15 cellular contexts compared by ENCODE assay signal in genomic region chr2:3267869-3268704, GRCh38.
A peak's percentile ranks its signal among the peaks of the same experiment; 100 is the strongest.
DNase-seq lines count a peak whose midpoint lies in the region; ATAC-seq and TF ChIP-seq lines count a peak whose summit lies in the region.
"Had no signal": no experiment of that assay in that cellular context is flagged by ENCODE, and none has a peak within 500 bp of the region (broad histone marks: within the 10 kb centered on the region; RNA-seq: fewer than 3 reads in every experiment).

No MANE protein-coding gene starts in this region.

- no peak overlapping the region for H3K27ac Mint-ChIP-seq in stimulated activated effector memory CD8-positive, alpha-beta T cell treated with anti-CD3 and anti-CD28 coated beads, Interleukin-12 subunit alpha, Interleukin-12 subunit beta, amount 100 ng/mL, for 72 hours
- H3K27ac Mint-ChIP-seq in WTC11: no peak overlapping the region
- H3K27ac Mint-ChIP-seq: CD4-positive, alpha-beta T cell had no signal

- no peaks in the 10 kb centered on the region for H3K27me3 ChIP-seq in BLaER1 treated with 17β-estradiol and CSF1 and Interleukin-3, amounts not matched to agents 10 nM and 100 nM
- no peaks in the 10 kb centered on the region for H3K27me3 ChIP-seq in Peyer's patch

- CTCF ChIA-PET in WTC11 (lab: Charles Lee): interaction anchor here (0.7 kb wide), 1 partner anchor 384 kb away, joined by 3 read pairs; no protein-coding TSS in a partner anchor

- H3K4me1 ChIP-seq in BLaER1 treated with 17β-estradiol and CSF1 and Interleukin-3, amounts not matched to agents 10 nM and 100 nM: peaks cover 29 to 42% (median 34%) of the 10 kb centered on the region in 10 experiments
- H3K4me1 ChIP-seq in Peyer's patch: no peaks in the 10 kb centered on the region

- DNase-seq in Peyer's patch (peak; percentile 9 to 40 (median 33)), left lobe of liver (ENCODE audit: low spot score) (peak; percentile 39), DMS153 treated with DMSO at 0.1 percent for 48 hours (lab: John Stamatoyannopoulos, UW; ENCODE audit: unreplicated experiment) (no peak), NOMO-1 treated with DMSO at 0.1 percent for 48 hours (lab: John Stamatoyannopoulos, UW; ENCODE audit: unreplicated experiment) (no peak), WTC11 (ENCODE audit: low spot score) (no peak)
- no peak for DNase-seq in stimulated activated effector memory CD8-positive, alpha-beta T cell treated with anti-CD3 and anti-CD28 coated beads, Interleukin-12 subunit alpha, Interleukin-12 subunit beta, amount 100 ng/mL, for 72 hours (ENCODE audit: low spot score in 2 of 2)
- DNase-seq: CD4-positive, alpha-beta T cell; DMS79 treated with DMSO at 0.1 percent for 48 hours; GM23248; KBM-7; NCI-H187 treated with DMSO at 0.1 percent for 48 hours; NCI-H510A; SHP77 had no signal

- ATAC-seq in left lobe of liver: peak; percentile 29
- ATAC-seq in stimulated activated effector memory CD8-positive, alpha-beta T cell treated with anti-CD3 and anti-CD28 coated beads, Interleukin-12 subunit alpha, Interleukin-12 subunit beta, amount 100 ng/mL, for 72 hours: peak; percentile 32
- ATAC-seq in HG03039 (IDR thresholded peaks at IDR 0.05; ENCODE audit: unreplicated experiment): no peak
- no peak for ATAC-seq in WTC11

- no peak overlapping the region for H3K4me3 Mint-ChIP-seq in stimulated activated effector memory CD8-positive, alpha-beta T cell treated with anti-CD3 and anti-CD28 coated beads, Interleukin-12 subunit alpha, Interleukin-12 subunit beta, amount 100 ng/mL, for 72 hours
- H3K4me3 Mint-ChIP-seq in WTC11: no peak overlapping the region
- H3K4me3 Mint-ChIP-seq: CD4-positive, alpha-beta T cell had no signal

- H3K36me3 ChIP-seq in BLaER1 treated with 17β-estradiol and CSF1 and Interleukin-3, amounts not matched to agents 10 nM and 100 nM: peaks cover 30 to 61% (median 42%) of the 10 kb centered on the region in 11 experiments
- no peaks in the 10 kb centered on the region for H3K36me3 ChIP-seq in Peyer's patch

- peak overlapping the region in 1 of 11 experiments; percentile 24; a peak in 1 of 22 replicates for H3K9ac ChIP-seq in BLaER1 treated with 17β-estradiol and CSF1 and Interleukin-3, amounts not matched to agents 10 nM and 100 nM
- H3K9ac ChIP-seq: GM23248 had no signal

- 0 out of 22 replicates have a peak overlapping the region, but pooled peaks of 1 of the 11 experiments have one; percentile 18 for H3K27ac ChIP-seq in BLaER1 treated with 17β-estradiol and CSF1 and Interleukin-3, amounts not matched to agents 10 nM and 100 nM
- no peak overlapping the region for H3K27ac ChIP-seq in Peyer's patch
- H3K27ac ChIP-seq: GM23248 had no signal

- H3K9me3 ChIP-seq in BLaER1 treated with 17β-estradiol and CSF1 and Interleukin-3, amounts not matched to agents 10 nM and 100 nM (replicated peaks in 1 of 11): peaks cover 33 to 44% (median 37%) of the 10 kb centered on the region in 11 experiments
- no peaks in the 10 kb centered on the region for H3K9me3 ChIP-seq in Peyer's patch

- H3K4me2 ChIP-seq in BLaER1 treated with 17β-estradiol and CSF1 and Interleukin-3, amounts not matched to agents 10 nM and 100 nM: peak overlapping the region; percentile 11 to 66 (median 46); a peak in 19 of 22 replicates

- H3K27me3 Mint-ChIP-seq in WTC11 (ENCODE audit: low read depth): no peaks in the 10 kb centered on the region
- H3K27me3 Mint-ChIP-seq: CD4-positive, alpha-beta T cell had no signal

- TF ChIP-seq CTCF in Peyer's patch (IDR thresholded peaks at IDR 0.05) (no peak), WTC11 (IDR thresholded peaks at IDR 0.05) (no peak)

- POLR2A ChIA-PET in WTC11 (lab: Charles Lee): no interaction called here

- no peak overlapping the region for H3K4me3 ChIP-seq in BLaER1 treated with 17β-estradiol and CSF1 and Interleukin-3, amounts not matched to agents 10 nM and 100 nM
- no peak overlapping the region for H3K4me3 ChIP-seq in Peyer's patch
- H3K4me3 ChIP-seq: GM23248 had no signal

- H4K20me1 ChIP-seq in BLaER1 treated with 17β-estradiol and CSF1 and Interleukin-3, amounts not matched to agents 10 nM and 100 nM: peaks cover 0 to 57% (median 33%) of the 10 kb centered on the region in 11 experiments; a peak in 14 of 22 replicates

- no peaks in the 10 kb centered on the region for H3K36me3 Mint-ChIP-seq in stimulated activated effector memory CD8-positive, alpha-beta T cell treated with anti-CD3 and anti-CD28 coated beads, Interleukin-12 subunit alpha, Interleukin-12 subunit beta, amount 100 ng/mL, for 72 hours
- H3K36me3 Mint-ChIP-seq in WTC11: peaks cover 7% of the 10 kb centered on the region; the same call in 1 of the 2 replicates

- no peaks in the 10 kb centered on the region for H3K9me3 Mint-ChIP-seq in stimulated activated effector memory CD8-positive, alpha-beta T cell treated with anti-CD3 and anti-CD28 coated beads, Interleukin-12 subunit alpha, Interleukin-12 subunit beta, amount 100 ng/mL, for 72 hours
- H3K9me3 Mint-ChIP-seq in WTC11: peaks cover 21% of the 10 kb centered on the region
- H3K9me3 Mint-ChIP-seq: CD4-positive, alpha-beta T cell had no signal

- H3K4me1 Mint-ChIP-seq in stimulated activated effector memory CD8-positive, alpha-beta T cell treated with anti-CD3 and anti-CD28 coated beads, Interleukin-12 subunit alpha, Interleukin-12 subunit beta, amount 100 ng/mL, for 72 hours: peaks cover 29% of the 10 kb centered on the region
- peaks cover 22% of the 10 kb centered on the region for H3K4me1 Mint-ChIP-seq in WTC11

- TF ChIP-seq POLR2A in Peyer's patch (IDR thresholded peaks at IDR 0.05): no peak

TF ChIP-seq in WTC11, 78 proteins besides CTCF, POLR2A, EP300 and RAD21:
- TF ChIP-seq ZSCAN18 (CRISPR knock-in tag; IDR thresholded peaks at IDR 0.05): no peak
- no peak for TF ChIP-seq EMX1 (CRISPR knock-in tag; IDR thresholded peaks at IDR 0.05)
- no peak for TF ChIP-seq NR1H2 (CRISPR knock-in tag; IDR thresholded peaks at IDR 0.05)
- TF ChIP-seq RELA (CRISPR knock-in tag; IDR thresholded peaks at IDR 0.05; ENCODE audit: borderline replicate concordance): no peak
- TF ChIP-seq CBFB (CRISPR knock-in tag; IDR thresholded peaks at IDR 0.05; ENCODE audit: low read depth): no peak
- no peak for TF ChIP-seq USF2 (CRISPR knock-in tag; IDR thresholded peaks at IDR 0.05)
- TF ChIP-seq ZNF263 (CRISPR knock-in tag; IDR thresholded peaks at IDR 0.05; ENCODE audit: low read depth): no peak
- TF ChIP-seq PRRX2 (CRISPR knock-in tag; IDR thresholded peaks at IDR 0.05): no peak

Comparison
In these comparisons a context has a peak if more than half of its experiments do, and no peak if none do; other contexts are left out.
1. DNase-seq: peak in Peyer's patch (3 of 3) and left lobe of liver (single experiment); none in stimulated activated effector memory CD8-positive, alpha-beta T cell treated with anti-CD3 and anti-CD28 coated beads, Interleukin-12 subunit alpha, Interleukin-12 subunit beta, amount 100 ng/mL, for 72 hours (0 of 2), DMS153 treated with DMSO at 0.1 percent for 48 hours (single experiment), NOMO-1 treated with DMSO at 0.1 percent for 48 hours (single experiment) and WTC11 (single experiment).
2. ATAC-seq: peak in left lobe of liver (single experiment) and stimulated activated effector memory CD8-positive, alpha-beta T cell treated with anti-CD3 and anti-CD28 coated beads, Interleukin-12 subunit alpha, Interleukin-12 subunit beta, amount 100 ng/mL, for 72 hours (single experiment); none in HG03039 (single experiment) and WTC11 (single experiment).